ENCODE assay signal across 7 cellular contexts in the genomic region with DNA sequence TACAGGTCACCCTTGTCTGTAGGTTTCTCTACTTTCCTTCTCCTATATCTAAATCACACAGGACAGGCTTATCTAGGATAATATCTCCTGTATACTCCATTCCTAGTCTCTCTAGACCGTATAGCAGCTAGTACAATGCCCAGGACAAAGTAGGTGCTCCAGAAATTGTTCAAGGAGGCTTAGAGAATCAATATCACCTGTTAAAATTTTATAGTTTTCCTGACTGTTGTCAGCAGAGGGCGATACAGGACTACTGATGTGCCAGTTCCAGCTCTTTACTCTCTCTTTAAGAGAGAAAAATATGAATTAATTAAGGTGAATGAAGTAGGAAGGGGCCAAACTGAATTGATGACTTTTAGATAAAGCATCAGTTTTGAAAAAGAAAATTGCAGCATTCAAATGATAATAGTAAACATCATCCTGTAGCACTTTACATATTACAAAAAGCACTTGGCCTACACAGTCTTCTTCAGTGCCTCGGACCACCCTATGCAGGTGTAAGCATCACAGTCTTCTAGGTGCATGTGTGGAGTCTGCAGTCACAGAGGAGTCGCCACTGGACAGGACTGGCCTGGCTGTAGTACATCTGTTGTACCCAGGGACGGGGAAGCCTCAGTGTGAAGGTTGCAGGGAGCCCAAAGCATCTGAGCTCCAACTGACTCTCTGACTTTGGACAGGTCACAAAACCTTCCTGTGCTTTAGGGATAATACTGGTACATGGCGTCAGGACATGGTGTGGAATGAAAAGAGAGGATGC.
A peak's percentile ranks its signal among the peaks of the same experiment; 100 is the strongest.
DNase-seq lines count a peak whose midpoint lies in the region; ATAC-seq, FAIRE-seq and TF ChIP-seq lines count a peak whose summit lies in the region.

No MANE protein-coding gene starts in this region.

- TF ChIP-seq EP300 in suprapubic skin (IDR thresholded peaks at IDR 0.05): no peak

- H3K36me3 ChIP-seq in suprapubic skin: no peaks in the 10 kb centered on the region

- ATAC-seq in GM19351 (IDR thresholded peaks at IDR 0.05; ENCODE audit: unreplicated experiment): no peak

- H3K4me3 ChIP-seq in suprapubic skin: no peak overlapping the region

- H3K27me3 Mint-ChIP-seq in brain: peaks cover 2% of the 10 kb centered on the region

- 46% methylated on average over 6 of the region's 6 CpGs for WGBS in suprapubic skin

- no peaks in the 10 kb centered on the region for H3K36me3 Mint-ChIP-seq in brain

- DNase-seq in DMS79 treated with DMSO at 0.1 percent for 48 hours (lab: John Stamatoyannopoulos, UW) (peak; percentile 80), HuH-7.5 (ENCODE audit: low spot score) (peak; percentile 34), RCC 7860 (ENCODE audit: low spot score) (peak; percentile 28), kidney tubule cell (ENCODE audit: low spot score) (peak; percentile 66), suprapubic skin (ENCODE audit: low spot score in 2 of 2) (no peak)

- no peak for TF ChIP-seq POLR2A in suprapubic skin (IDR thresholded peaks at IDR 0.05)

- H3K9me3 ChIP-seq in suprapubic skin: no peaks in the 10 kb centered on the region

- TF ChIP-seq CTCF in brain (conservative IDR thresholded peaks at IDR 0.05) (peak; percentile 89 to 92), suprapubic skin (IDR thresholded peaks at IDR 0.05) (peak; percentile 34 to 38)

- FAIRE-seq in RCC 7860 (lab: Jason Lieb, UNC): no peak

- no peaks in the 10 kb centered on the region for H3K27me3 ChIP-seq in suprapubic skin

- no peak overlapping the region for H3K27ac ChIP-seq in suprapubic skin

- H3K27ac Mint-ChIP-seq in brain: peak overlapping the region in 1 of 5 experiments; percentile 34

- peaks cover 0 to 6% (median 2%) of the 10 kb centered on the region in 5 experiments for H3K9me3 Mint-ChIP-seq in brain

- H3K4me1 ChIP-seq in suprapubic skin: no peaks in the 10 kb centered on the region

- peaks cover 13% of the 10 kb centered on the region for H3K4me1 Mint-ChIP-seq in brain

- no peak overlapping the region for H3K4me3 Mint-ChIP-seq in brain

Comparison
In these comparisons a context has a peak if more than half of its experiments do, and no peak if none do; other contexts are left out.
1. DNase-seq: peak in DMS79 treated with DMSO at 0.1 percent for 48 hours (single experiment), HuH-7.5 (single experiment), RCC 7860 (single experiment) and kidney tubule cell (single experiment); none in suprapubic skin (0 of 2).